In the genomic region with DNA sequence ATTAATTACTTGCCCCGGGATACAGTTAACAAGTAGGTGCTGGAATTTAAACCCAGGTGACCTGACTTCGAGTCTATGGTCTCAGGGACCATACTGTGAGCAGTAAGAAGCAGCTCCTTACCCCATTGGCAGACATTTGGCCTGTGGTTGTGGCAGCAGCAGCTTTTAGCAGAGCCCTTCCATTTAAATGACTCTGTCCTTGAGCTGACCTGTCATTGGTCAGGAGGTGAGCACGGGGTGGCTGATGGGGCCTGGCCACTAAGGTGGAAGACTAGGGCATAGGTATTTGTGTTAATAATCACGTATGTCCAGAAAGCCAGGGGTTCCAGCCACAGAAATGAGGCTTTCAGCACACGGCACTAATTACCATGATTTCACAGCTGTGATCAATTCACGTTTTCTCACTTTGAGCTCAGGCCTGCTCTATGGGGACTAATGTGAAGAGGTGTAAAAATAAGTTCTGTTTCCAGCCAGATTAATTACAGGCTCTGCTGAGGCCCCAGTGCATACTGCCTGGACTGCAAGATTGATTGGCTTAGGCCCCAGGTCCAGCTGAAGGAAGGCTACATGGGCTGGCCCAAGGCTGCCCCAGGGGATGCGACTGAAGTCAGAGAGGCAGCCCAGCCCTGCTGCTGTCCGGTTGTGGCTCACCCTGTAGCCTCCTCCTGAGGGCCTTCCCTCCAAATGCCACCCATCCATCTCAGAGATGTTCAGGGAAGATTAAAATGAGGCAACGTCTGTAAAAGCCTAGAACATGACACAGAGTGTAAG, we compare ENCODE assay signal across 23 cellular contexts.
A peak's percentile ranks its signal among the peaks of the same experiment; 100 is the strongest.
DNase-seq lines count a peak whose midpoint lies in the region; ATAC-seq and TF ChIP-seq lines count a peak whose summit lies in the region.
"Had no signal": no experiment of that assay in that cellular context is flagged by ENCODE, and none has a peak within 500 bp of the region (broad histone marks: within the 10 kb centered on the region; RNA-seq: fewer than 3 reads in every experiment).

No MANE protein-coding gene starts in this region.

- H3K4me3 Mint-ChIP-seq in nephron progenitor cell: no peak overlapping the region

- H3K27ac Mint-ChIP-seq in nephron progenitor cell: no peak overlapping the region

- ATAC-seq in Right ventricle myocardium inferior (peak; percentile 79), left cardiac atrium (peak; percentile 38 to 43), GM21825 (IDR thresholded peaks at IDR 0.05; ENCODE audit: unreplicated experiment) (no peak)
- ATAC-seq: K562 had no signal

- DNase-seq in Right ventricle myocardium inferior (ENCODE audit: missing footprints): peak; percentile 62
- no peak for DNase-seq in right atrium auricular region (ENCODE audit: low spot score)
- DNase-seq in left cardiac atrium: no peak
- peak; percentile 28 for DNase-seq in nephron progenitor cell
- no peak for DNase-seq in stimulated activated CD8-positive, alpha-beta memory T cell treated with anti-CD3 and anti-CD28 coated beads, Interleukin-4, amount 100 ng/mL, for 48 hours
- DNase-seq in 8988T: no peak
- DNase-seq in activated CD4-positive, CD25-positive, alpha-beta regulatory T cell treated with anti-CD3 and anti-CD28 coated beads, Interleukin-2, amount 50 U/mL, for 72 hours: no peak
- DNase-seq: DMS153, DND-41, GM23248, H7, Kasumi-1, NCI-H1092 treated with DMSO at 0.1 percent for 48 hours, NCI-H1436, NCI-H187, NCI-H2171 treated with DMSO at 0.1 percent for 48 hours, NCI-H446, NCI-H526, RPMI8226, SHP77 treated with DMSO at 0.1 percent for 48 hours had no signal

- no peaks in the 10 kb centered on the region for H3K36me3 ChIP-seq in right atrium auricular region

- TF ChIP-seq CTCF in right atrium auricular region (IDR thresholded peaks at IDR 0.05) (no peak), nephron progenitor cell (IDR thresholded peaks at IDR 0.05) (no peak)

- intact Hi-C loops in Right ventricle myocardium inferior (cut with DNase I) (no loop called here), left cardiac atrium (cut with DNase I) (no loop called here)

- peaks cover 3% of the 10 kb centered on the region for H3K27me3 Mint-ChIP-seq in nephron progenitor cell (ENCODE audit: low read depth, poor library complexity)

- H3K4me1 Mint-ChIP-seq in nephron progenitor cell: peaks cover 13% of the 10 kb centered on the region

- no peaks in the 10 kb centered on the region for H3K9me3 ChIP-seq in right atrium auricular region

- H3K9me3 Mint-ChIP-seq in nephron progenitor cell: peaks cover 9% of the 10 kb centered on the region

- no peak overlapping the region for H3K4me3 ChIP-seq in right atrium auricular region
- H3K4me3 ChIP-seq: GM23248, K562, PC-9 had no signal

- H3K4me1 ChIP-seq in right atrium auricular region: no peaks in the 10 kb centered on the region

- no peak overlapping the region for H3K27ac ChIP-seq in right atrium auricular region
- H3K27ac ChIP-seq: GM23248, PC-9 had no signal

- H3K27me3 ChIP-seq in right atrium auricular region: no peaks in the 10 kb centered on the region

- H3K36me3 Mint-ChIP-seq in nephron progenitor cell (ENCODE audit: low read depth): no peaks in the 10 kb centered on the region

Comparison
In these comparisons a context has a peak if more than half of its experiments do, and no peak if none do; other contexts are left out.
1. DNase-seq: peak in Right ventricle myocardium inferior (single experiment) and nephron progenitor cell (single experiment); none in right atrium auricular region (single experiment), left cardiac atrium (single experiment), stimulated activated CD8-positive, alpha-beta memory T cell treated with anti-CD3 and anti-CD28 coated beads, Interleukin-4, amount 100 ng/mL, for 48 hours (single experiment), 8988T (single experiment) and activated CD4-positive, CD25-positive, alpha-beta regulatory T cell treated with anti-CD3 and anti-CD28 coated beads, Interleukin-2, amount 50 U/mL, for 72 hours (single experiment).